ENCODE assay signal across 24 cellular contexts in genomic region chr14:38199076-38199475, GRCh38. TPM values are rescaled to one million over a fixed set of nuclear protein-coding genes. Genes with fewer than 3 reads are reported as not detected.
"Had no signal": no experiment of that assay in that cellular context is flagged by ENCODE, and none has a peak within 500 bp of the region (broad histone marks: within the 10 kb centered on the region; RNA-seq: fewer than 3 reads in every experiment).

No MANE protein-coding gene starts in this region.

- H3K36me3 Mint-ChIP-seq: activated CD4-positive, alpha-beta memory T cell treated with anti-CD3 and anti-CD28 coated beads for 36 hours; activated naive CD4-positive, alpha-beta T cell treated with anti-CD3 and anti-CD28 coated beads, Interleukin-2, amount 50 U/mL, for 72 hours; immature natural killer cell; naive thymus-derived CD4-positive, alpha-beta T cell; neural progenitor cell had no signal

- H3K4me1 Mint-ChIP-seq: neural progenitor cell had no signal

- H3K9me3 ChIP-seq: adrenal gland, breast epithelium, gastrocnemius medialis, heart left ventricle, prostate gland, tibial nerve, vagina had no signal

- H3K27ac Mint-ChIP-seq: activated CD4-positive, alpha-beta memory T cell treated with anti-CD3 and anti-CD28 coated beads for 36 hours; activated naive CD4-positive, alpha-beta T cell treated with anti-CD3 and anti-CD28 coated beads, Interleukin-2, amount 50 U/mL, for 72 hours; activated T-helper 1 cell treated with anti-CD3 and anti-CD28 coated beads, Interleukin-12 subunit alpha, Interleukin-12 subunit beta, Interleukin-2, Interleukin-4 antibody, amounts not matched to agents 30 ng/mL and 10 ng/mL and 1 ng/mL, durations not matched to agents 14 hours and 24 hours and 36 hours; neural progenitor cell had no signal

- H3K27ac ChIP-seq: adrenal gland, breast epithelium, coronary artery, gastrocnemius medialis, heart left ventricle, neural progenitor cell, prostate gland, vagina had no signal

- DNase-seq: activated CD4-positive, alpha-beta T cell treated with anti-CD3 and anti-CD28 coated beads for 4 hours; activated gamma-delta T cell treated with Interleukin-2 at 50 U/mL for 16 hours; activated T-cell treated with anti-CD3 and anti-CD28 coated beads for 4 hours; adrenal gland; erythroblast; gastrocnemius medialis; heart left ventricle; immature natural killer cell; mesenchymal stem cell; naive thymus-derived CD4-positive, alpha-beta T cell; right cardiac atrium; stimulated activated CD4-positive, alpha-beta T cell treated with anti-CD3 and anti-CD28 coated beads, Interleukin-2, amount 100 ng/mL, for 24 hours; stimulated activated naive CD8-positive, alpha-beta T cell treated with anti-CD3 and anti-CD28 coated beads, Interleukin-15, Interleukin-2, amounts not matched to agents 100 U/mL and 50 U/mL, for 24 hours had no signal

- H3K4me1 ChIP-seq: adrenal gland, breast epithelium, gastrocnemius medialis, heart left ventricle, neural progenitor cell, prostate gland, vagina had no signal

- H3K4me3 ChIP-seq: adrenal gland, breast epithelium, coronary artery, gastrocnemius medialis, heart left ventricle, neural progenitor cell, prostate gland, tibial nerve, vagina had no signal

- H3K4me3 Mint-ChIP-seq: activated CD4-positive, alpha-beta memory T cell treated with anti-CD3 and anti-CD28 coated beads for 36 hours; activated T-helper 1 cell treated with anti-CD3 and anti-CD28 coated beads, Interleukin-12 subunit alpha, Interleukin-12 subunit beta, Interleukin-2, Interleukin-4 antibody, amounts not matched to agents 30 ng/mL and 10 ng/mL and 1 ng/mL, durations not matched to agents 14 hours and 24 hours and 36 hours; immature natural killer cell; naive thymus-derived CD4-positive, alpha-beta T cell; neural progenitor cell had no signal

- ATAC-seq: gastrocnemius medialis; heart left ventricle; naive thymus-derived CD4-positive, alpha-beta T cell; right cardiac atrium had no signal

- H3K27me3 Mint-ChIP-seq: activated CD4-positive, alpha-beta memory T cell treated with anti-CD3 and anti-CD28 coated beads for 36 hours had no signal

- H3K27me3 ChIP-seq: adrenal gland, breast epithelium, gastrocnemius medialis, heart left ventricle, tibial nerve, vagina had no signal

- H3K36me3 ChIP-seq: adrenal gland, breast epithelium, gastrocnemius medialis, heart left ventricle, neural progenitor cell, prostate gland, tibial nerve, vagina had no signal

- H3K9me3 Mint-ChIP-seq: activated CD4-positive, alpha-beta memory T cell treated with anti-CD3 and anti-CD28 coated beads for 36 hours; activated naive CD4-positive, alpha-beta T cell treated with anti-CD3 and anti-CD28 coated beads, Interleukin-2, amount 50 U/mL, for 72 hours; activated T-helper 1 cell treated with anti-CD3 and anti-CD28 coated beads, Interleukin-12 subunit alpha, Interleukin-12 subunit beta, Interleukin-2, Interleukin-4 antibody, amounts not matched to agents 30 ng/mL and 10 ng/mL and 1 ng/mL, durations not matched to agents 14 hours and 24 hours and 36 hours; immature natural killer cell; neural progenitor cell had no signal

RNA-seq across cellular contexts. Expression of gene SSTR1, which starts 8.6 kb away (rescaled TPM):
- total RNA-seq: activated CD4-positive, alpha-beta memory T cell treated with anti-CD3 and anti-CD28 coated beads for 36 hours; activated naive CD4-positive, alpha-beta T cell treated with anti-CD3 and anti-CD28 coated beads, Interleukin-2, amount 50 U/mL, for 72 hours; activated T-helper 1 cell treated with anti-CD3 and anti-CD28 coated beads, Interleukin-12 subunit alpha, Interleukin-12 subunit beta, Interleukin-2, Interleukin-4 antibody, amounts not matched to agents 30 ng/mL and 10 ng/mL and 1 ng/mL, durations not matched to agents 14 hours and 24 hours and 36 hours; astrocyte; naive thymus-derived CD4-positive, alpha-beta T cell; osteocyte had no signal

RNA-seq across cellular contexts. Expression of gene CLEC14A, which starts 56.8 kb away (rescaled TPM):
- total RNA-seq: activated CD4-positive, alpha-beta memory T cell treated with anti-CD3 and anti-CD28 coated beads for 36 hours; activated naive CD4-positive, alpha-beta T cell treated with anti-CD3 and anti-CD28 coated beads, Interleukin-2, amount 50 U/mL, for 72 hours; activated T-helper 1 cell treated with anti-CD3 and anti-CD28 coated beads, Interleukin-12 subunit alpha, Interleukin-12 subunit beta, Interleukin-2, Interleukin-4 antibody, amounts not matched to agents 30 ng/mL and 10 ng/mL and 1 ng/mL, durations not matched to agents 14 hours and 24 hours and 36 hours; astrocyte; naive thymus-derived CD4-positive, alpha-beta T cell; osteocyte had no signal
